In the genomic region with DNA sequence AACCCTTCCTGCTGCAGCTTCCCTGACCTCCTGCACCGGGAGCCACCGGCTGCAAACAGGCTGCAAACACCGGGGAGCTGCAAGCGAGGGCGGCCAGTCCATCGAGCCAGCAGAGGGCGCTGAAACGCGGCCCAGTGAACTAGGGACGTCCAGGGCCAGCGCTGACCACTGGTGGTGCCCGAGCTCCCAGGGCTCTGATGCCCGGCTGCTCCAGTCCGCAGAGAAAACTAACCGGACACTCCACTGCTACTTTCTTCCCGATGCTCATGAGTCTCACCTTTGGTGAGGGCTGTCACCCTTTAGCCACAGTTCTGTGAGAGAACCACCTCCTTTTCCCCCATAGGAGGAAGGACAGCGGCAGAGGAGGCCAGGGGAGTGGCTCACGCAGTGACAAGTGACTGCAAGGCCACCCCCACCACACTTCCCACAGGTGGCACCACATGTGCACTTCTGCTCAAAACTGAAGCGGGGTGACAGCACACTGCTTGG, we compare ENCODE assay signal across 1 cellular context.
TF ChIP-seq lines count a peak whose summit lies in the region.

No MANE protein-coding gene starts in this region.

TF ChIP-seq in HepG2, 621 proteins besides CTCF, POLR2A, EP300 and RAD21 (continued from another document):
- TF ChIP-seq, protein P1, sequence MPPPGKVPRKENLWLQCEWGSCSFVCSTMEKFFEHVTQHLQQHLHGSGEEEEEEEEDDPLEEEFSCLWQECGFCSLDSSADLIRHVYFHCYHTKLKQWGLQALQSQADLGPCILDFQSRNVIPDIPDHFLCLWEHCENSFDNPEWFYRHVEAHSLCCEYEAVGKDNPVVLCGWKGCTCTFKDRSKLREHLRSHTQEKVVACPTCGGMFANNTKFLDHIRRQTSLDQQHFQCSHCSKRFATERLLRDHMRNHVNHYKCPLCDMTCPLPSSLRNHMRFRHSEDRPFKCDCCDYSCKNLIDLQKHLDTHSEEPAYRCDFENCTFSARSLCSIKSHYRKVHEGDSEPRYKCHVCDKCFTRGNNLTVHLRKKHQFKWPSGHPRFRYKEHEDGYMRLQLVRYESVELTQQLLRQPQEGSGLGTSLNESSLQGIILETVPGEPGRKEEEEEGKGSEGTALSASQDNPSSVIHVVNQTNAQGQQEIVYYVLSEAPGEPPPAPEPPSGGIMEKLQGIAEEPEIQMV (CRISPR knock-in tag; IDR thresholded peaks at IDR 0.05; ENCODE audit: low read depth): no peak
- TF ChIP-seq, protein P2, sequence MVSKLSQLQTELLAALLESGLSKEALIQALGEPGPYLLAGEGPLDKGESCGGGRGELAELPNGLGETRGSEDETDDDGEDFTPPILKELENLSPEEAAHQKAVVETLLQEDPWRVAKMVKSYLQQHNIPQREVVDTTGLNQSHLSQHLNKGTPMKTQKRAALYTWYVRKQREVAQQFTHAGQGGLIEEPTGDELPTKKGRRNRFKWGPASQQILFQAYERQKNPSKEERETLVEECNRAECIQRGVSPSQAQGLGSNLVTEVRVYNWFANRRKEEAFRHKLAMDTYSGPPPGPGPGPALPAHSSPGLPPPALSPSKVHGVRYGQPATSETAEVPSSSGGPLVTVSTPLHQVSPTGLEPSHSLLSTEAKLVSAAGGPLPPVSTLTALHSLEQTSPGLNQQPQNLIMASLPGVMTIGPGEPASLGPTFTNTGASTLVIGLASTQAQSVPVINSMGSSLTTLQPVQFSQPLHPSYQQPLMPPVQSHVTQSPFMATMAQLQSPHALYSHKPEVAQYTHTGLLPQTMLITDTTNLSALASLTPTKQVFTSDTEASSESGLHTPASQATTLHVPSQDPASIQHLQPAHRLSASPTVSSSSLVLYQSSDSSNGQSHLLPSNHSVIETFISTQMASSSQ (IDR thresholded peaks at IDR 0.05; ENCODE audit: low read depth): no peak
- TF ChIP-seq, protein P2 (CRISPR knock-in tag; IDR thresholded peaks at IDR 0.05; ENCODE audit: borderline replicate concordance): no peak
- no peak for TF ChIP-seq SPEN (CRISPR knock-in tag; IDR thresholded peaks at IDR 0.05; ENCODE audit: low read depth)
- no peak for TF ChIP-seq ZNF674 (CRISPR knock-in tag; IDR thresholded peaks at IDR 0.05; ENCODE audit: low read depth)
- TF ChIP-seq ZFP41 (CRISPR knock-in tag; IDR thresholded peaks at IDR 0.05; ENCODE audit: borderline replicate concordance): no peak
- no peak for TF ChIP-seq ZNF441 (CRISPR knock-in tag; IDR thresholded peaks at IDR 0.05; ENCODE audit: borderline replicate concordance)
